1 cellular context compared by ENCODE assay signal in genomic region chr1:229342305-229342901, GRCh38.
TF ChIP-seq lines count a peak whose summit lies in the region.

No MANE protein-coding gene starts in this region.

TF ChIP-seq in K562, 482 proteins besides CTCF, POLR2A, EP300 and RAD21 (continued from another document):
- TF ChIP-seq VEZF1 (CRISPR knock-in tag; IDR thresholded peaks at IDR 0.05), result peak; percentile 95
- peak; percentile 21 for TF ChIP-seq CTBP1 (IDR thresholded peaks at IDR 0.05; ENCODE audit: borderline replicate concordance)
- 0 out of 2 replicates have a peak, but pooled peaks have one; percentile 69 for TF ChIP-seq ZNF740 (CRISPR knock-in tag; IDR thresholded peaks at IDR 0.05)
- no peak for TF ChIP-seq ZNF740 (tag; IDR thresholded peaks at IDR 0.05)
- peak; percentile 94 for TF ChIP-seq ZBTB7A (IDR thresholded peaks at IDR 0.05; ENCODE audit: borderline replicate concordance, control insufficient read depth, low read depth, low read length)
- TF ChIP-seq RFX5 (IDR thresholded peaks at IDR 0.05; ENCODE audit: low read depth, low read length), result no peak
- TF ChIP-seq HMGN3 (IDR thresholded peaks at IDR 0.05; ENCODE audit: borderline replicate concordance, extremely low read depth, insufficient read length, low read depth, low read length), result peak; percentile 58
- peak in 1 of 2 experiments; percentile 65 for TF ChIP-seq E2F6 (IDR thresholded peaks at IDR 0.05; ENCODE audit: borderline replicate concordance in 1 of 2, extremely low read depth in 1 of 2, insufficient read depth in 1 of 2, insufficient read length in 1 of 2, low read depth in 1 of 2, low read length in 1 of 2, poor library complexity in 1 of 2, severe bottlenecking in 1 of 2)
- peak; percentile 66 for TF ChIP-seq SP1 (CRISPR knock-in tag; IDR thresholded peaks at IDR 0.05)
- peak; percentile 30; the same call in 1 of the 2 replicates for TF ChIP-seq STAG1 (CRISPR knock-in tag; IDR thresholded peaks at IDR 0.05; ENCODE audit: borderline replicate concordance)
- TF ChIP-seq NCOR1 (IDR thresholded peaks at IDR 0.05), result 0 out of 2 replicates have a peak, but pooled peaks have one; percentile 2
- no peak for TF ChIP-seq ZNF785 (CRISPR knock-in tag; IDR thresholded peaks at IDR 0.05)
- TF ChIP-seq PCBP1 (IDR thresholded peaks at IDR 0.05; ENCODE audit: low read depth, low read length, poor library complexity, severe bottlenecking), result peak; percentile 64
- TF ChIP-seq RBBP5 (IDR thresholded peaks at IDR 0.05; ENCODE audit: borderline replicate concordance, insufficient read depth, low read length, poor library complexity, severe bottlenecking), result peak; percentile 77
- TF ChIP-seq POLR2B (IDR thresholded peaks at IDR 0.05; ENCODE audit: low read depth, partially characterized antibody), result peak; percentile 77
- TF ChIP-seq RBM25 (IDR thresholded peaks at IDR 0.05; ENCODE audit: low read depth, low read length, severe bottlenecking), result peak; percentile 1
- TF ChIP-seq SIN3A (IDR thresholded peaks at IDR 0.05; ENCODE audit: borderline replicate concordance in 2 of 2, control insufficient read depth in 1 of 2, low read depth in 2 of 2, low read length in 2 of 2), result peak in 1 of 2 experiments; percentile 21; a peak in 1 of 4 replicates
- TF ChIP-seq SNIP1 (IDR thresholded peaks at IDR 0.05; ENCODE audit: low read depth), result no peak
- TF ChIP-seq KLF6 (CRISPR knock-in tag; IDR thresholded peaks at IDR 0.05; ENCODE audit: borderline replicate concordance), result no peak
- 0 out of 2 replicates have a peak, but pooled peaks have one; percentile 64 for TF ChIP-seq ETS1 (conservative IDR thresholded peaks at IDR 0.05; ENCODE audit: control insufficient read depth, low read depth, low read length)
- TF ChIP-seq ELF4 (CRISPR knock-in tag; IDR thresholded peaks at IDR 0.05), result 0 out of 2 replicates have a peak, but pooled peaks have one; percentile 41
- peak; percentile 49 to 80; a peak in 3 of 4 replicates for TF ChIP-seq MNT (conservative IDR thresholded peaks at IDR 0.05)
- peak; percentile 39 for TF ChIP-seq RB1 (IDR thresholded peaks at IDR 0.05; ENCODE audit: low read depth)
- peak; percentile 63 for TF ChIP-seq ATF7 (IDR thresholded peaks at IDR 0.05)
- TF ChIP-seq TFAP4 (CRISPR knock-in tag; IDR thresholded peaks at IDR 0.05; ENCODE audit: borderline replicate concordance), result peak; percentile 62; the same call in 1 of the 2 replicates
- peak; percentile 80 for TF ChIP-seq MAX (CRISPR knock-in tag; IDR thresholded peaks at IDR 0.05)
- peak; percentile 96 for TF ChIP-seq PRDM10 (IDR thresholded peaks at IDR 0.05; ENCODE audit: partially characterized antibody)
- TF ChIP-seq ZFX (CRISPR knock-in tag; IDR thresholded peaks at IDR 0.05), result peak; percentile 96
- TF ChIP-seq TAF1 (IDR thresholded peaks at IDR 0.05; ENCODE audit: control insufficient read depth, extremely low read depth, insufficient read depth, low read length, severe bottlenecking), result peak; percentile 62
- TF ChIP-seq CREM (IDR thresholded peaks at IDR 0.05; ENCODE audit: low read depth), result peak; percentile 65; the same call in 1 of the 2 replicates
- TF ChIP-seq SIN3B (IDR thresholded peaks at IDR 0.05; ENCODE audit: low read depth), result peak; percentile 27; the same call in 1 of the 2 replicates
- TF ChIP-seq ZNF609 (CRISPR knock-in tag; IDR thresholded peaks at IDR 0.05; ENCODE audit: borderline replicate concordance), result 0 out of 2 replicates have a peak, but pooled peaks have one; percentile 1
- TF ChIP-seq HDAC2 (IDR thresholded peaks at IDR 0.05), result no peak
- no peak for TF ChIP-seq CREB1 (IDR thresholded peaks at IDR 0.05)
- peak; percentile 50; the same call in 1 of the 2 replicates for TF ChIP-seq CREB1 (CRISPR knock-in tag; IDR thresholded peaks at IDR 0.05)
- TF ChIP-seq L3MBTL2 (IDR thresholded peaks at IDR 0.05), result peak; percentile 47; the same call in 1 of the 2 replicates
- no peak for TF ChIP-seq ETV6 (IDR thresholded peaks at IDR 0.05; ENCODE audit: borderline replicate concordance in 1 of 2, low read depth in 2 of 2, low read length in 1 of 2)
- TF ChIP-seq ETV6 (CRISPR knock-in tag; IDR thresholded peaks at IDR 0.05; ENCODE audit: borderline replicate concordance), result peak; percentile 79; the same call in 1 of the 2 replicates
